Comparison of ENCODE assay signal across 8 cellular contexts in genomic region chr14:58752782-58753181, GRCh38.
DNase-seq lines count a peak whose midpoint lies in the region; ATAC-seq and TF ChIP-seq lines count a peak whose summit lies in the region.

No MANE protein-coding gene starts in this region.

- H3K27me3 ChIP-seq in tibial artery: no peaks in the 10 kb centered on the region

- no peaks in the 10 kb centered on the region for H3K36me3 Mint-ChIP-seq in activated CD4-positive, alpha-beta T cell treated with anti-CD3 and anti-CD28 coated beads, Interleukin-2, amount 10 ng/mL, durations not matched to agents 7 days and 5 days (ENCODE audit: low read depth)

- ATAC-seq in GM18867 (IDR thresholded peaks at IDR 0.05; ENCODE audit: unreplicated experiment): no peak

- peak overlapping the region in 1 of 2 donors; percentile 6 for H3K4me3 ChIP-seq in tibial artery

- POLR2A ChIA-PET in activated CD4-positive, alpha-beta T cell treated with anti-CD3 and anti-CD28 coated beads, Interleukin-2, amount 10 ng/mL, durations not matched to agents 7 days and 5 days (lab: Charles Lee): no interaction called here

- H3K4me1 Mint-ChIP-seq in activated CD4-positive, alpha-beta T cell treated with anti-CD3 and anti-CD28 coated beads, Interleukin-2, amount 10 ng/mL, durations not matched to agents 7 days and 5 days: peaks cover 11% of the 10 kb centered on the region

- no peak overlapping the region for H3K27ac Mint-ChIP-seq in activated CD4-positive, alpha-beta T cell treated with anti-CD3 and anti-CD28 coated beads, Interleukin-2, amount 10 ng/mL, durations not matched to agents 7 days and 5 days

- DNase-seq in NCI-H345 (lab: John Stamatoyannopoulos, UW) (peak; percentile 34), dermis microvascular lymphatic vessel endothelial cell (ENCODE audit: low read depth in 2 of 2) (peak; percentile 51 to 69), lung microvascular endothelial cell (ENCODE audit: low read depth in 2 of 2) (peak; percentile 63 to 75), tibial artery (peak; percentile 73 to 87), H4 (ENCODE audit: low spot score) (no peak), ecto neural progenitor cell (ENCODE audit: low spot score) (no peak)
- no peak for DNase-seq in activated CD4-positive, alpha-beta T cell treated with anti-CD3 and anti-CD28 coated beads, Interleukin-2, amount 10 ng/mL, durations not matched to agents 7 days and 5 days

- intact Hi-C loops in tibial artery (cut with DNase I; ENCODE audit: low total_unique reads): no loop called here

- no peaks in the 10 kb centered on the region for H3K9me3 ChIP-seq in tibial artery

- H3K36me3 ChIP-seq in tibial artery: no peaks in the 10 kb centered on the region

- H3K27me3 Mint-ChIP-seq in activated CD4-positive, alpha-beta T cell treated with anti-CD3 and anti-CD28 coated beads, Interleukin-2, amount 10 ng/mL, durations not matched to agents 7 days and 5 days: peaks cover 5% of the 10 kb centered on the region

- no peak overlapping the region for H3K4me3 Mint-ChIP-seq in activated CD4-positive, alpha-beta T cell treated with anti-CD3 and anti-CD28 coated beads, Interleukin-2, amount 10 ng/mL, durations not matched to agents 7 days and 5 days

- H3K27ac ChIP-seq in tibial artery: peak overlapping the region; percentile 26 to 29

- TF ChIP-seq CTCF in tibial artery (IDR thresholded peaks at IDR 0.05): no peak

- CTCF ChIA-PET in activated CD4-positive, alpha-beta T cell treated with anti-CD3 and anti-CD28 coated beads, Interleukin-2, amount 10 ng/mL, durations not matched to agents 7 days and 5 days (lab: Charles Lee): interaction anchor here (1.4 kb wide), 1 partner anchor 25 kb away, joined by 5 read pairs; no protein-coding TSS in a partner anchor

- peaks cover 0 to 41% (median 24%) of the 10 kb centered on the region in 4 donors for H3K4me1 ChIP-seq in tibial artery

- no peaks in the 10 kb centered on the region for H3K9me3 Mint-ChIP-seq in activated CD4-positive, alpha-beta T cell treated with anti-CD3 and anti-CD28 coated beads, Interleukin-2, amount 10 ng/mL, durations not matched to agents 7 days and 5 days

Comparison
In these comparisons a context has a peak if more than half of its experiments do, and no peak if none do; other contexts are left out.
1. DNase-seq: peak in NCI-H345 (single experiment), dermis microvascular lymphatic vessel endothelial cell (2 of 2), lung microvascular endothelial cell (2 of 2) and tibial artery (2 of 2); none in activated CD4-positive, alpha-beta T cell treated with anti-CD3 and anti-CD28 coated beads, Interleukin-2, amount 10 ng/mL, durations not matched to agents 7 days and 5 days (single experiment), H4 (single experiment) and ecto neural progenitor cell (single experiment).